In genomic region chr6:5763871-5764270, GRCh38 we compare ENCODE assay signal across 11 cellular contexts.
DNase-seq lines count a peak whose midpoint lies in the region; ATAC-seq, FAIRE-seq and TF ChIP-seq lines count a peak whose summit lies in the region.
"Had no signal": no experiment of that assay in that cellular context is flagged by ENCODE, and none has a peak within 500 bp of the region (broad histone marks: within the 10 kb centered on the region; RNA-seq: fewer than 3 reads in every experiment).

No MANE protein-coding gene starts in this region.

- 73 to 82% (median 77%) methylated on average over 8 of the region's 8 CpGs for WGBS in psoas muscle, 3 donors

- peaks cover 36% of the 10 kb centered on the region for H3K4me1 ChIP-seq in psoas muscle
- H3K4me1 ChIP-seq: vagina had no signal

- H3K27ac ChIP-seq in caudate nucleus (ENCODE audit: low read depth, low read length) (peak overlapping the region; percentile 40), psoas muscle (peak overlapping the region; percentile 89)
- H3K27ac ChIP-seq: vagina had no signal

- ATAC-seq in GM18505 (IDR thresholded peaks at IDR 0.05; ENCODE audit: unreplicated experiment): peak; percentile 70
- ATAC-seq in HG02852 (IDR thresholded peaks at IDR 0.05; ENCODE audit: unreplicated experiment): peak; percentile 60
- peak in 3 of 4 donors; percentile 1 to 4 (median 1) for ATAC-seq in psoas muscle
- no peak for ATAC-seq in HG02763 (IDR thresholded peaks at IDR 0.05; ENCODE audit: unreplicated experiment)

- no peak for FAIRE-seq in RCC 7860 (lab: Jason Lieb, UNC)

- peak in 7 of 61 donors; percentile 5 to 43 (median 12) for DNase-seq in caudate nucleus (lab: John Stamatoyannopoulos, UW)
- no peak for DNase-seq in psoas muscle
- no peak for DNase-seq in LoVo (ENCODE audit: low spot score)
- DNase-seq in NCI-H187 treated with DMSO at 0.1 percent for 48 hours (lab: John Stamatoyannopoulos, UW): no peak
- DNase-seq in RCC 7860 (ENCODE audit: low spot score): no peak
- DNase-seq: DND-41, NCI-H2107 had no signal

- no peaks in the 10 kb centered on the region for H3K36me3 ChIP-seq in psoas muscle (ENCODE audit: insufficient read depth in 1 of 2, low read depth in 1 of 2)
- H3K36me3 ChIP-seq: vagina had no signal

- no peak for TF ChIP-seq POLR2A in GM18505 (IDR thresholded peaks at IDR 0.05; ENCODE audit: borderline replicate concordance, extremely low read depth, insufficient read depth, insufficient read length)

- TF ChIP-seq CTCF in psoas muscle (IDR thresholded peaks at IDR 0.05): no peak

- peaks cover 6% of the 10 kb centered on the region for H3K9me3 ChIP-seq in psoas muscle

- H3K27me3 ChIP-seq in psoas muscle (ENCODE audit: insufficient read depth in 3 of 3, low read length in 2 of 3): no peaks in the 10 kb centered on the region
- H3K27me3 ChIP-seq: vagina had no signal

- intact Hi-C loops in psoas muscle (cut with DNase I): loop anchor here in 1 of 2 donors (10.0 kb wide), 1 partner anchor 289 kb away; no protein-coding TSS in a partner anchor

- no peak overlapping the region for H3K4me3 ChIP-seq in psoas muscle
- H3K4me3 ChIP-seq: vagina had no signal
